Comparison of ENCODE assay signal across 22 cellular contexts in the genomic region with DNA sequence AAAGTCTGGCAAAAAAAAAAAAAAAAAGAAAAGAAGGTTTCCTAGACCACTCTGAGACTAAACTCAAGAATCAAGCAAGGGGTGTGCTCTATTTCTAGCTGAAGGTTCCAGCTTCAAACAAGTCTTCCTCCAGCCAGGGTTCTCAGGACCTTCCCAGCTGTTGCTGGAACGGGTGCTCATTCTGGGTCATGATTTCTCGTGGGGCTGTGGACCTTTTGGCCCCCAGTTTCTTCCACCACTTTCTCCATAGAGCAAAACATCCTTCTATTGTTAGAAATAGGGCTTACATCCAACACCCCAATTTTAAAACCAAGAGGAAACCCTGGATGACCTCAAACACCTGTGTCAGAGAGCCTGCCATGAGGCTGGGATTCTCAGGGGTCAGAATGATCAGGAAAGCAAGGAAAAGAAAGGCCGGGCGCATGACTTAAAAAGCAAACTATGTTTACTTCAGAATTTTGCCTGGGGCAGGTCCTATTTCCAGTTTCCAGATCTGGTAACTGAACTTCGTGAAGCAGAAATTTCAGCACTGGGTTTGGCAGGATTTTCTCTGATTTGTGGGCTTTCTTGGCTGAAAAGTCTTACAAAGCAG.
A peak's percentile ranks its signal among the peaks of the same experiment; 100 is the strongest.
DNase-seq lines count a peak whose midpoint lies in the region; ATAC-seq and TF ChIP-seq lines count a peak whose summit lies in the region.
"Had no signal": no experiment of that assay in that cellular context is flagged by ENCODE, and none has a peak within 500 bp of the region (broad histone marks: within the 10 kb centered on the region; RNA-seq: fewer than 3 reads in every experiment).

No MANE protein-coding gene starts in this region.

- intact Hi-C loops in left ventricle myocardium superior (cut with micrococcal nuclease) (no loop called here), heart left ventricle (cut with DNase I) (no loop called here), testis (cut with DNase I; ENCODE audit: low total_unique reads) (no loop called here)

- H3K4me2 ChIP-seq in trophoblast cell (ENCODE audit: low read length), result no peak overlapping the region
- H3K4me2 ChIP-seq: A549 had no signal

- no peaks in the 10 kb centered on the region for H3K4me1 Mint-ChIP-seq in HFFc6 (ENCODE audit: low read depth)
- H3K4me1 Mint-ChIP-seq: CD14-positive monocyte; CD8-positive, alpha-beta memory T cell had no signal

- H2BK12ac ChIP-seq in trophoblast cell (ENCODE audit: low read length), result no peak overlapping the region

- H3K27ac ChIP-seq in heart left ventricle (no peak overlapping the region), trophoblast cell (ENCODE audit: low read depth, low read length) (peak overlapping the region; percentile 40), testis (no peak overlapping the region)
- H3K27ac ChIP-seq: A549; BLaER1 treated with 17β-estradiol and CSF1 and Interleukin-3, amounts not matched to agents 10 nM and 100 nM; GM23248 had no signal

- peaks cover 7% of the 10 kb centered on the region for H3K79me1 ChIP-seq in trophoblast cell (ENCODE audit: low read length)

- H2AK5ac ChIP-seq in trophoblast cell (ENCODE audit: low read length), result no peak overlapping the region

- no peak for DNase-seq in left ventricle myocardium superior
- no peak for DNase-seq in heart left ventricle
- DNase-seq in trophoblast cell, result peak; percentile 45 to 85
- DNase-seq in testis, result peak; percentile 64
- no peak for DNase-seq in pons (ENCODE audit: low spot score)
- DNase-seq in HFFc6, result no peak
- DNase-seq: 8988T; ACHN; AML-193; BE2C; CD4-positive, alpha-beta T cell; CD8-positive, alpha-beta memory T cell; DMS 273 treated with DMSO at 0.1 percent for 48 hours; DMS53; DMS79 treated with DMSO at 0.1 percent for 48 hours; GF-D8; GM23248; H9 had no signal

- H3K9me3 Mint-ChIP-seq in HFFc6, result peaks cover 35% of the 10 kb centered on the region; the same call in 1 of the 2 replicates
- H3K9me3 Mint-ChIP-seq: H9 had no signal

- no peak overlapping the region for H2BK120ac ChIP-seq in trophoblast cell (ENCODE audit: insufficient read depth, low read length, poor library complexity)

- no peaks in the 10 kb centered on the region for H3K36me3 ChIP-seq in heart left ventricle
- H3K36me3 ChIP-seq in trophoblast cell (ENCODE audit: control insufficient read depth in 1 of 2, insufficient read depth in 2 of 2, low read length in 2 of 2), result no peaks in the 10 kb centered on the region
- no peaks in the 10 kb centered on the region for H3K36me3 ChIP-seq in testis (ENCODE audit: low read depth, missing control alignments)
- H3K36me3 ChIP-seq: BE2C; BLaER1 treated with 17β-estradiol and CSF1 and Interleukin-3, amounts not matched to agents 10 nM and 100 nM had no signal

- no peaks in the 10 kb centered on the region for H3K27me3 Mint-ChIP-seq in HFFc6 (ENCODE audit: insufficient read depth)
- H3K27me3 Mint-ChIP-seq: CD4-positive, alpha-beta T cell had no signal

- no peak overlapping the region for H3K4me3 Mint-ChIP-seq in HFFc6
- H3K4me3 Mint-ChIP-seq: CD14-positive monocyte; CD4-positive, alpha-beta T cell; CD8-positive, alpha-beta memory T cell; H9 had no signal

- H3K79me2 ChIP-seq in trophoblast cell (ENCODE audit: control insufficient read depth, insufficient read depth, low read length, poor library complexity), result no peaks in the 10 kb centered on the region

- no peak overlapping the region for H3K23ac ChIP-seq in trophoblast cell (ENCODE audit: low read length)

- H3K18ac ChIP-seq in trophoblast cell (ENCODE audit: low read length), result no peak overlapping the region

- no peak overlapping the region for H2BK5ac ChIP-seq in trophoblast cell (ENCODE audit: low read depth, low read length, poor library complexity)

- H3K4me1 ChIP-seq in heart left ventricle (peaks cover 0 to 13% (median 0%) of the 10 kb centered on the region in 12 donors), trophoblast cell (ENCODE audit: control insufficient read depth in 1 of 2, insufficient read depth in 2 of 2, low read length in 2 of 2) (peaks cover 5 to 14% of the 10 kb centered on the region in 2 experiments), testis (no peaks in the 10 kb centered on the region)
- H3K4me1 ChIP-seq: A549, BE2C had no signal

- no peak overlapping the region for H3K4me3 ChIP-seq in heart left ventricle
- H3K4me3 ChIP-seq in trophoblast cell (ENCODE audit: low read depth, low read length), result no peak overlapping the region
- H3K4me3 ChIP-seq in testis, result no peak overlapping the region
- H3K4me3 ChIP-seq: A549; BLaER1 treated with 17β-estradiol and CSF1 and Interleukin-3, amounts not matched to agents 10 nM and 100 nM; GM23248 had no signal

- 53 to 73% (median 65%) methylated on average over 5 of the region's 5 CpGs for WGBS in heart left ventricle, 4 donors
- WGBS in trophoblast cell (ENCODE audit: extremely low coverage, insufficient coverage, insufficient read length), result no CpG with 5 or more reads among the region's 5 CpGs
- WGBS in testis, 2 donors, result 46 to 60% methylated on average over 5 of the region's 5 CpGs

- no peak overlapping the region for H4K8ac ChIP-seq in trophoblast cell (ENCODE audit: low read depth, low read length)

- TF ChIP-seq POLR2A in heart left ventricle (IDR thresholded peaks at IDR 0.05) (no peak), testis (IDR thresholded peaks at IDR 0.05) (no peak)

- H3K4ac ChIP-seq in trophoblast cell (ENCODE audit: low read depth, low read length), result no peak overlapping the region

- no peak overlapping the region for H2AFZ ChIP-seq in trophoblast cell (ENCODE audit: insufficient read depth, low read length, poor library complexity)
- H2AFZ ChIP-seq: GM23248 had no signal

- H3K9ac ChIP-seq in trophoblast cell (ENCODE audit: low read length), result no peak overlapping the region
- H3K9ac ChIP-seq: BLaER1 treated with 17β-estradiol and CSF1 and Interleukin-3, amounts not matched to agents 10 nM and 100 nM; GM23248 had no signal

- no peaks in the 10 kb centered on the region for H3K27me3 ChIP-seq in heart left ventricle
- no peaks in the 10 kb centered on the region for H3K27me3 ChIP-seq in trophoblast cell (ENCODE audit: insufficient read depth, low read length)
- no peaks in the 10 kb centered on the region for H3K27me3 ChIP-seq in testis
- H3K27me3 ChIP-seq: BE2C; BLaER1 treated with 17β-estradiol and CSF1 and Interleukin-3, amounts not matched to agents 10 nM and 100 nM had no signal

- ATAC-seq in left ventricle myocardium superior (peak; percentile 37), heart left ventricle (no peak)
- ATAC-seq: A549, HCT116 had no signal

- H3K27ac Mint-ChIP-seq in HFFc6, result no peak overlapping the region
- H3K27ac Mint-ChIP-seq: CD14-positive monocyte; CD4-positive, alpha-beta T cell; CD8-positive, alpha-beta memory T cell had no signal

- TF ChIP-seq CTCF in heart left ventricle (IDR thresholded peaks at IDR 0.05) (no peak), testis (IDR thresholded peaks at IDR 0.05) (no peak), HFFc6 (IDR thresholded peaks at IDR 0.05) (no peak)

- H3K9me3 ChIP-seq in heart left ventricle (no peaks in the 10 kb centered on the region), trophoblast cell (ENCODE audit: insufficient read depth, low read depth, low read length) (no peaks in the 10 kb centered on the region), testis (no peaks in the 10 kb centered on the region)
- H3K9me3 ChIP-seq: A549; BE2C; BLaER1 treated with 17β-estradiol and CSF1 and Interleukin-3, amounts not matched to agents 10 nM and 100 nM had no signal

- H4K12ac ChIP-seq in trophoblast cell (ENCODE audit: low read depth, low read length), result no peak overlapping the region

- H4K91ac ChIP-seq in trophoblast cell (ENCODE audit: low read depth, low read length), result no peak overlapping the region

- H3K14ac ChIP-seq in trophoblast cell (ENCODE audit: low read length), result no peak overlapping the region

- H3K36me3 Mint-ChIP-seq in HFFc6 (ENCODE audit: low read depth), result no peaks in the 10 kb centered on the region
- H3K36me3 Mint-ChIP-seq: CD14-positive monocyte; CD8-positive, alpha-beta memory T cell had no signal

Comparison
In these comparisons a context has a peak if more than half of its experiments do, and no peak if none do; other contexts are left out.
1. DNase-seq: peak in trophoblast cell (2 of 2) and testis (single experiment); none in left ventricle myocardium superior (single experiment), heart left ventricle (0 of 5), pons (single experiment) and HFFc6 (single experiment).